1 cellular context compared by ENCODE assay signal in the genomic region with DNA sequence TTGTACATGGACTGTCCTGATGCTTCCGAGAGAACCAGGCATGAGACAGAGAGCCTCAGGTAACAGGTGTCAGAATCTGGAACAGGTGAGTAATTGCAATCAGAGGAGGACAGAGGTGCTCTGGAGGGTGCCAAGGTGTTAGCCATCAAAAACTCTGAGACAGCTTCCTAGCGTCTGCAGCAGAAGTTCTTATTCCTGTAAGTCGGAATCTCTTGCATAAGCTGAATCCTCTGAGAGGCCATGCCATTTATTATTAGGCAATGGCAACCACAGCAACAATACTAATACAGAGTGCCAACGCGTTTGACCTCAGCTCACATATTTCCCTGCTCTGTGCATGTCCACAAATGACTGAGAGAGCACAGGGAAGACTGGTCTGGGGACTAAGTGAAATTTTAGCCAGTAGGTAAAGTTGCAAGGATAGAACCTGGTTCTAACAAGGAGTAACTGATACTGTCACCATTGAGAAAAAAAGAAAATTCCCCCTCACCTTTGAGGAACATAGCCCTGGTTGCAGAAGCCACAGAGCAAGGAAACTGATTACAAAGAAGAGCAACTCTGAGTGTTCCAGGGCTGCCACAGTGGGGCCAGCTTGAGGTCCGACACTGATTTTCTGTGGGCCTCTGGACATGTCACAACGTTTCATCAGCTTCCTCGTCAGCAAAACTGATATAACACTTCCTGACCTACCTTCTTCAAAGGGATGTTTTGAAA.
A peak's percentile ranks its signal among the peaks of the same experiment; 100 is the strongest.
TF ChIP-seq lines count a peak whose summit lies in the region.

No MANE protein-coding gene starts in this region.

TF ChIP-seq in K562, 482 proteins besides CTCF, POLR2A, EP300 and RAD21 (continued from another document and continues in another):
- TF ChIP-seq ZBTB9 (CRISPR knock-in tag; IDR thresholded peaks at IDR 0.05), result 0 out of 2 replicates have a peak, but pooled peaks have one; percentile 57
- no peak for TF ChIP-seq CHD4 (IDR thresholded peaks at IDR 0.05; ENCODE audit: insufficient read depth, insufficient replicate concordance, low read depth, low read length, poor library complexity, severe bottlenecking)
- peak; percentile 82 for TF ChIP-seq ZNF175 (CRISPR knock-in tag; IDR thresholded peaks at IDR 0.05; ENCODE audit: low read depth)
- TF ChIP-seq TBL1XR1 (IDR thresholded peaks at IDR 0.05; ENCODE audit: low read length in 2 of 2), result 0 out of 4 replicates have a peak, but pooled peaks of 1 of the 2 experiments have one; percentile 22
- TF ChIP-seq ZNF699 (CRISPR knock-in tag; IDR thresholded peaks at IDR 0.05; ENCODE audit: insufficient replicate concordance), result no peak
- TF ChIP-seq ZNF354B (CRISPR knock-in tag; IDR thresholded peaks at IDR 0.05), result peak; percentile 50; the same call in 1 of the 2 replicates
- TF ChIP-seq, protein P1, sequence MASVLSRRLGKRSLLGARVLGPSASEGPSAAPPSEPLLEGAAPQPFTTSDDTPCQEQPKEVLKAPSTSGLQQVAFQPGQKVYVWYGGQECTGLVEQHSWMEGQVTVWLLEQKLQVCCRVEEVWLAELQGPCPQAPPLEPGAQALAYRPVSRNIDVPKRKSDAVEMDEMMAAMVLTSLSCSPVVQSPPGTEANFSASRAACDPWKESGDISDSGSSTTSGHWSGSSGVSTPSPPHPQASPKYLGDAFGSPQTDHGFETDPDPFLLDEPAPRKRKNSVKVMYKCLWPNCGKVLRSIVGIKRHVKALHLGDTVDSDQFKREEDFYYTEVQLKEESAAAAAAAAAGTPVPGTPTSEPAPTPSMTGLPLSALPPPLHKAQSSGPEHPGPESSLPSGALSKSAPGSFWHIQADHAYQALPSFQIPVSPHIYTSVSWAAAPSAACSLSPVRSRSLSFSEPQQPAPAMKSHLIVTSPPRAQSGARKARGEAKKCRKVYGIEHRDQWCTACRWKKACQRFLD (CRISPR knock-in tag; IDR thresholded peaks at IDR 0.05), result 0 out of 2 replicates have a peak, but pooled peaks have one; percentile 1
- peak; percentile 62 for TF ChIP-seq SOX6 (IDR thresholded peaks at IDR 0.05)
- TF ChIP-seq PHF21A (IDR thresholded peaks at IDR 0.05; ENCODE audit: borderline replicate concordance, low read depth), result no peak
- TF ChIP-seq RREB1 (CRISPR knock-in tag; IDR thresholded peaks at IDR 0.05), result 0 out of 2 replicates have a peak, but pooled peaks have one; percentile 44
- TF ChIP-seq RBBP5 (IDR thresholded peaks at IDR 0.05; ENCODE audit: borderline replicate concordance, insufficient read depth, low read length, poor library complexity, severe bottlenecking), result no peak
- TF ChIP-seq KLF16 (IDR thresholded peaks at IDR 0.05), result no peak
- TF ChIP-seq ATF2 (CRISPR knock-in tag; IDR thresholded peaks at IDR 0.05), result no peak
- TF ChIP-seq ERF (CRISPR knock-in tag; IDR thresholded peaks at IDR 0.05), result no peak
- TF ChIP-seq BRD9 (IDR thresholded peaks at IDR 0.05; ENCODE audit: low read depth, partially characterized antibody), result peak; percentile 31
- no peak for TF ChIP-seq ZNF253 (CRISPR knock-in tag; conservative IDR thresholded peaks at IDR 0.05)
- no peak for TF ChIP-seq ZNF764 (CRISPR knock-in tag; IDR thresholded peaks at IDR 0.05; ENCODE audit: low read depth)
- TF ChIP-seq MCM3 (IDR thresholded peaks at IDR 0.05), result no peak
- TF ChIP-seq HNRNPUL1 (IDR thresholded peaks at IDR 0.05; ENCODE audit: low read length), result no peak
- TF ChIP-seq RUNX1 (IDR thresholded peaks at IDR 0.05; ENCODE audit: low read depth), result no peak
- TF ChIP-seq ARID2 (IDR thresholded peaks at IDR 0.05), result no peak
- peak; percentile 58; the same call in 1 of the 2 replicates for TF ChIP-seq ATF7 (IDR thresholded peaks at IDR 0.05)
- TF ChIP-seq NFE2L1 (tag; IDR thresholded peaks at IDR 0.05; ENCODE audit: borderline replicate concordance, low read depth), result no peak
- no peak for TF ChIP-seq MBD1 (CRISPR knock-in tag; IDR thresholded peaks at IDR 0.05)
- TF ChIP-seq, protein P2, sequence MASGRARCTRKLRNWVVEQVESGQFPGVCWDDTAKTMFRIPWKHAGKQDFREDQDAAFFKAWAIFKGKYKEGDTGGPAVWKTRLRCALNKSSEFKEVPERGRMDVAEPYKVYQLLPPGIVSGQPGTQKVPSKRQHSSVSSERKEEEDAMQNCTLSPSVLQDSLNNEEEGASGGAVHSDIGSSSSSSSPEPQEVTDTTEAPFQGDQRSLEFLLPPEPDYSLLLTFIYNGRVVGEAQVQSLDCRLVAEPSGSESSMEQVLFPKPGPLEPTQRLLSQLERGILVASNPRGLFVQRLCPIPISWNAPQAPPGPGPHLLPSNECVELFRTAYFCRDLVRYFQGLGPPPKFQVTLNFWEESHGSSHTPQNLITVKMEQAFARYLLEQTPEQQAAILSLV (tag; IDR thresholded peaks at IDR 0.05), result peak; percentile 53; the same call in 1 of the 2 replicates
- no peak for TF ChIP-seq NKRF (IDR thresholded peaks at IDR 0.05; ENCODE audit: borderline replicate concordance)
- no peak for TF ChIP-seq GTF2E2 (tag; IDR thresholded peaks at IDR 0.05)
- TF ChIP-seq C11orf30 (IDR thresholded peaks at IDR 0.05; ENCODE audit: low read depth), result peak; percentile 46; the same call in 1 of the 2 replicates
